Comparison of ENCODE assay signal across 8 cellular contexts in genomic region chr2:105396254-105397024, GRCh38. TPM values are rescaled to one million over a fixed set of nuclear protein-coding genes. Genes with fewer than 3 reads are reported as not detected.
DNase-seq lines count a peak whose midpoint lies in the region; ATAC-seq and FAIRE-seq lines count a peak whose summit lies in the region.

No MANE protein-coding gene starts in this region.

- ATAC-seq in HG02884 (IDR thresholded peaks at IDR 0.05; ENCODE audit: unreplicated experiment) (no peak), GM19328 (IDR thresholded peaks at IDR 0.05; ENCODE audit: unreplicated experiment) (no peak)

- DNase-seq in EL, result peak; percentile 100
- peak; percentile 31 to 32 for DNase-seq in SJCRH30
- DNase-seq in fibroblast of gingiva (ENCODE audit: low read depth), result peak; percentile 98
- DNase-seq in small intestine, result peak; percentile 96
- DNase-seq in activated gamma-delta T cell (lab: John Stamatoyannopoulos, UW), result no peak
- no peak for DNase-seq in frontal cortex (ENCODE audit: low spot score in 2 of 2)

- H3K36me3 ChIP-seq in SJCRH30 (peaks cover 8% of the 10 kb centered on the region; the same call in 1 of the 2 replicates), small intestine (ENCODE audit: control insufficient read depth in 2 of 2, insufficient read depth in 2 of 2, low read length in 2 of 2) (peaks cover 0 to 2% of the 10 kb centered on the region in 2 donors)

- H3K4me1 ChIP-seq in SJCRH30, result peaks cover 6% of the 10 kb centered on the region
- peaks cover 0 to 8% of the 10 kb centered on the region in 2 donors for H3K4me1 ChIP-seq in small intestine (ENCODE audit: control insufficient read depth in 2 of 2, insufficient read depth in 1 of 2, low read depth in 1 of 2, low read length in 1 of 2)

- no peaks in the 10 kb centered on the region for H3K27me3 ChIP-seq in SJCRH30
- H3K27me3 ChIP-seq in small intestine (ENCODE audit: control insufficient read depth in 2 of 2, insufficient read depth in 2 of 2, low read length in 2 of 2), result no peaks in the 10 kb centered on the region

- FAIRE-seq in small intestine (lab: Jason Lieb, UNC) (no peak), frontal cortex (lab: Jason Lieb, UNC) (no peak)

- H3K27ac ChIP-seq in SJCRH30, result no peak overlapping the region
- peak overlapping the region; percentile 64 to 65 for H3K27ac ChIP-seq in small intestine (ENCODE audit: low read depth in 1 of 2, low read length in 1 of 2)

- no peaks in the 10 kb centered on the region for H3K9me3 ChIP-seq in SJCRH30 (replicated peaks)
- H3K9me3 ChIP-seq in small intestine (ENCODE audit: control insufficient read depth, low read depth), result no peaks in the 10 kb centered on the region

- H3K4me3 ChIP-seq in SJCRH30 (no peak overlapping the region), small intestine (ENCODE audit: low read depth in 1 of 2, low read length in 2 of 2) (peak overlapping the region in 1 of 2 donors; percentile 39)

- WGBS in small intestine, 3 donors, result 58 to 72% (median 68%) methylated on average over 12 of the region's 12 CpGs

RNA-seq across cellular contexts. Expression of gene FHL2, which starts 2.4 kb away (rescaled TPM):
- total RNA-seq in SJCRH30 (2014; rRNA removed; shearing (Covaris generic)), result 27.4 and 30.7 TPM in 2 replicates
- 100 to 1,000 TPM in 2 of 3 donors, 10 to 100 TPM in 1; 39.4 to 150 (median 112) TPM for polyA plus RNA-seq in small intestine
- 2.4 TPM for total RNA-seq in frontal cortex

RNA-seq across cellular contexts. Expression of gene C2orf49, which starts 59.1 kb away (rescaled TPM):
- 19.6 and 21.6 TPM in 2 replicates for total RNA-seq in SJCRH30 (2014; rRNA removed; shearing (Covaris generic))
- polyA plus RNA-seq in small intestine, result 1 to 10 TPM; 6.9 to 8.2 (median 8.1) TPM
- total RNA-seq in frontal cortex, result 29.8 TPM

Comparison
In these comparisons a context has a peak if more than half of its experiments do, and no peak if none do; other contexts are left out.
1. DNase-seq: peak in EL (single experiment), SJCRH30 (2 of 2), fibroblast of gingiva (single experiment) and small intestine (single experiment); none in activated gamma-delta T cell (single experiment) and frontal cortex (0 of 2).